In genomic region chr13:40315416-40316064, GRCh38 we compare ENCODE assay signal across 9 cellular contexts.
A peak's percentile ranks its signal among the peaks of the same experiment; 100 is the strongest.
DNase-seq lines count a peak whose midpoint lies in the region; ATAC-seq lines count a peak whose summit lies in the region.
"Had no signal": no experiment of that assay in that cellular context is flagged by ENCODE, and none has a peak within 500 bp of the region (broad histone marks: within the 10 kb centered on the region; RNA-seq: fewer than 3 reads in every experiment).

No MANE protein-coding gene starts in this region.

- intact Hi-C loops in left ventricle myocardium superior (cut with micrococcal nuclease) = no loop called here

- ATAC-seq in left ventricle myocardium superior (peak; percentile 41), HG02970 (IDR thresholded peaks at IDR 0.05; ENCODE audit: low FRiP score, unreplicated experiment) (no peak)

- H3K9me3 ChIP-seq in MG63 = no peaks in the 10 kb centered on the region

- no peaks in the 10 kb centered on the region for H3K36me3 ChIP-seq in MG63

- peak in 4 of 5 experiments; percentile 23 to 66 (median 30) for DNase-seq in T-helper 2 cell
- peak; percentile 28 for DNase-seq in activated T-helper 1 cell treated with Interleukin-2 at 50 U/mL for 16 hours (ENCODE audit: low read depth)
- DNase-seq in left ventricle myocardium superior = peak; percentile 42
- peak; percentile 12 to 60 (median 19) for DNase-seq in stimulated activated CD4-positive, alpha-beta T cell treated with anti-CD3 and anti-CD28 coated beads, TNF-alpha, amount 100 ng/mL, for 24 hours (ENCODE audit: low read depth in 3 of 3)
- DNase-seq in Kasumi-1 (lab: John Stamatoyannopoulos, UW) = no peak
- DNase-seq in MG63 = no peak
- no peak for DNase-seq in GM19238 (ENCODE audit: insufficient read length, low spot score)
- DNase-seq: OCI-M1 had no signal

- H3K27me3 ChIP-seq in MG63 = no peaks in the 10 kb centered on the region

- no peak overlapping the region for H3K4me3 ChIP-seq in MG63

Comparison
In these comparisons a context has a peak if more than half of its experiments do, and no peak if none do; other contexts are left out.
1. DNase-seq: peak in T-helper 2 cell (4 of 5), activated T-helper 1 cell treated with Interleukin-2 at 50 U/mL for 16 hours (single experiment), left ventricle myocardium superior (single experiment) and stimulated activated CD4-positive, alpha-beta T cell treated with anti-CD3 and anti-CD28 coated beads, TNF-alpha, amount 100 ng/mL, for 24 hours (3 of 3); none in Kasumi-1 (0 of 2), MG63 (single experiment) and GM19238 (single experiment).